ENCODE assay signal across 27 cellular contexts in the genomic region with DNA sequence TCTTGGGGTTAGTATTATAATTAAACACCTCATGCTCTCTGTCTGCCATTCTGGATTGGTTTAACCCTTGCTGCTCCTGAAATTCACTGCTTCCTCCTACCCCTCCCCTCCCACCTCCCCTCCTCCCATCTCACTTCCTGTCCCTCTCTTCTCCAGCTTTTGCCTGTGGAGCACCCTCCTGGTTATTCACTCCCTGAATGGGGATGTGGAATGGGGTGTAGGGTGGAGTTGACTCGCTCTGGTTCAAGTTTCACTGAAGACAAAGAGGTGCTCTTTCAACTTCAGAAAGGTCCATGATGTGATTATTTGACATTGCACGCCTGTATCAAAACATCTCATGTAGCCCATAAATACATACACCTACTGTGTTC.
"Had no signal": no experiment of that assay in that cellular context is flagged by ENCODE, and none has a peak within 500 bp of the region (broad histone marks: within the 10 kb centered on the region; RNA-seq: fewer than 3 reads in every experiment).

No MANE protein-coding gene starts in this region.

- H3K27ac Mint-ChIP-seq: activated CD4-positive, alpha-beta T cell treated with anti-CD3 and anti-CD28 coated beads, Interleukin-2, amount 10 ng/mL, durations not matched to agents 24 days and 14 days; activated CD8-positive, alpha-beta T cell treated with anti-CD3 and anti-CD28 coated beads for 36 hours; activated naive CD4-positive, alpha-beta T cell treated with anti-CD3 and anti-CD28 coated beads, Interleukin-2, amount 50 U/mL, for 24 hours; activated naive CD8-positive, alpha-beta T cell treated with anti-CD3 and anti-CD28 coated beads, Interleukin-2, amount 10 ng/mL, durations not matched to agents 7 days and 5 days; activated T-cell treated with anti-CD3 and anti-CD28 coated beads, Interleukin-2, amount 50 U/mL, for 24 hours; activated T-helper 2 cell treated with anti-CD3 and anti-CD28 coated beads, Interferon-gamma antibody, Interleukin-2, Interleukin-4, amounts not matched to agents 10 μg/mL and 5 μg/mL and 100 μg/mL, durations not matched to agents 14 hours and 24 hours and 36 hours had no signal

- H3K27me3 ChIP-seq: ascending aorta, breast epithelium, Peyer's patch had no signal

- H3K36me3 Mint-ChIP-seq: activated naive CD4-positive, alpha-beta T cell treated with anti-CD3 and anti-CD28 coated beads, Interleukin-2, amount 50 U/mL, for 24 hours; activated naive CD8-positive, alpha-beta T cell treated with anti-CD3 and anti-CD28 coated beads, Interleukin-2, amount 10 ng/mL, durations not matched to agents 7 days and 5 days had no signal

- H3K4me3 Mint-ChIP-seq: activated CD4-positive, alpha-beta T cell treated with anti-CD3 and anti-CD28 coated beads, Interleukin-2, amount 10 ng/mL, durations not matched to agents 24 days and 14 days; activated CD8-positive, alpha-beta T cell treated with anti-CD3 and anti-CD28 coated beads for 36 hours; activated naive CD4-positive, alpha-beta T cell treated with anti-CD3 and anti-CD28 coated beads, Interleukin-2, amount 50 U/mL, for 24 hours; activated naive CD8-positive, alpha-beta T cell treated with anti-CD3 and anti-CD28 coated beads, Interleukin-2, amount 10 ng/mL, durations not matched to agents 7 days and 5 days; activated T-cell treated with anti-CD3 and anti-CD28 coated beads, Interleukin-2, amount 50 U/mL, for 24 hours had no signal

- H3K9ac ChIP-seq: KMS-11 had no signal

- H3K9me3 Mint-ChIP-seq: activated CD4-positive, alpha-beta T cell treated with anti-CD3 and anti-CD28 coated beads, Interleukin-2, amount 10 ng/mL, durations not matched to agents 24 days and 14 days; activated CD8-positive, alpha-beta T cell treated with anti-CD3 and anti-CD28 coated beads for 36 hours; activated naive CD4-positive, alpha-beta T cell treated with anti-CD3 and anti-CD28 coated beads, Interleukin-2, amount 50 U/mL, for 24 hours; activated naive CD8-positive, alpha-beta T cell treated with anti-CD3 and anti-CD28 coated beads, Interleukin-2, amount 10 ng/mL, durations not matched to agents 7 days and 5 days; activated T-cell treated with anti-CD3 and anti-CD28 coated beads, Interleukin-2, amount 50 U/mL, for 24 hours; activated T-helper 2 cell treated with anti-CD3 and anti-CD28 coated beads, Interferon-gamma antibody, Interleukin-2, Interleukin-4, amounts not matched to agents 10 μg/mL and 5 μg/mL and 100 μg/mL, durations not matched to agents 14 hours and 24 hours and 36 hours had no signal

- ATAC-seq: activated CD8-positive, alpha-beta T cell treated with anti-CD3 and anti-CD28 coated beads for 36 hours; PC-3; Right ventricle myocardium inferior had no signal

- H3K4me3 ChIP-seq: ascending aorta, breast epithelium, Peyer's patch had no signal

- H3K36me3 ChIP-seq: breast epithelium had no signal

- H3K27ac ChIP-seq: ascending aorta, breast epithelium, KMS-11, Peyer's patch had no signal

- H3K4me1 ChIP-seq: breast epithelium had no signal

- H3K4me2 ChIP-seq: KMS-11 had no signal

- H3K9me3 ChIP-seq: ascending aorta, breast epithelium, Peyer's patch had no signal

- DNase-seq: activated CD4-positive, alpha-beta T cell treated with anti-CD3 and anti-CD28 coated beads, Interleukin-2, amount 10 ng/mL, durations not matched to agents 24 days and 14 days; activated CD4-positive, alpha-beta T cell treated with anti-CD3 and anti-CD28 coated beads, Interleukin-2, amount 50 U/mL, for 4 hours; activated CD8-positive, alpha-beta T cell treated with anti-CD3 and anti-CD28 coated beads for 36 hours; activated gamma-delta T cell; activated naive CD4-positive, alpha-beta T cell treated with Interleukin-2 at 50 U/mL for 16 hours; activated naive CD8-positive, alpha-beta T cell treated with anti-CD3 and anti-CD28 coated beads, Interleukin-2, amount 10 ng/mL, durations not matched to agents 7 days and 5 days; activated T-cell treated with anti-CD3 and anti-CD28 coated beads, Interleukin-2, amount 50 U/mL, for 24 hours; amygdala; NCI-H1092 treated with DMSO at 0.1 percent for 48 hours; NCI-H1417; NCI-H187; NCI-H2029 treated with DMSO at 0.1 percent for 48 hours; NCI-H226; NCI-H446 treated with DMSO at 0.1 percent for 48 hours; NK-92 treated with Interleukin-12 subunit alpha and Interleukin-12 subunit beta, amount 100 ng/mL, for 24 hours; PC-3; Peyer's patch; SIG-M5; SW 1271; T-helper 1 cell; T1000 had no signal

- H3K27me3 Mint-ChIP-seq: activated CD8-positive, alpha-beta T cell treated with anti-CD3 and anti-CD28 coated beads for 36 hours; activated naive CD4-positive, alpha-beta T cell treated with anti-CD3 and anti-CD28 coated beads, Interleukin-2, amount 50 U/mL, for 24 hours; activated naive CD8-positive, alpha-beta T cell treated with anti-CD3 and anti-CD28 coated beads, Interleukin-2, amount 10 ng/mL, durations not matched to agents 7 days and 5 days; activated T-cell treated with anti-CD3 and anti-CD28 coated beads, Interleukin-2, amount 50 U/mL, for 24 hours had no signal
